9 cellular contexts compared by ENCODE assay signal in the genomic region with DNA sequence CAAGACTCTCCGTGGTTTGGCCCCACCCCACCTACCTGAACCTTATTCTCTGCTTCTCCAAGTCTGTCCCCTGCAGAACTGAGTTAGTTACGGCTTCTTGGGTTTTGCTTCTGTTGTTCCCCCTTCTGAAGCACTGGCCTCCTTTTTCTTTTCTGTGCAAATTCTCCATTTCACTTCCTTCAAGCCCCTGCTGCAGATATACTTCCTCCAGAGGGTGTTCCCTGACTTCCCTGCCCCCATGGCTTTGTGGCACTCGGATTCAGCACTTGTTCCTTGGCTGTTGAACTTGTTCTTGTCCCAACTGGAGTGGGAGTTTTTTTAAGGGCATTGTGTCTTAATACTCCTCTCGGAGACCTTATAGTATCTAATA. TPM values are rescaled to one million over a fixed set of nuclear protein-coding genes. Genes with fewer than 3 reads are reported as not detected.
A peak's percentile ranks its signal among the peaks of the same experiment; 100 is the strongest.
DNase-seq lines count a peak whose midpoint lies in the region; FAIRE-seq and TF ChIP-seq lines count a peak whose summit lies in the region.
"Had no signal": no experiment of that assay in that cellular context is flagged by ENCODE, and none has a peak within 500 bp of the region (broad histone marks: within the 10 kb centered on the region; RNA-seq: fewer than 3 reads in every experiment).

No MANE protein-coding gene starts in this region.

- peaks cover 24% of the 10 kb centered on the region for H3K4me1 Mint-ChIP-seq in MCF 10A (ENCODE audit: insufficient read depth, unreplicated experiment)
- peaks cover 22% of the 10 kb centered on the region for H3K4me1 Mint-ChIP-seq in mesothelial cell of epicardium

- TSS peak; percentile 27 for BruUV-seq in MCF 10A (replicated peaks; lab: Mats Ljungman, UMichigan)

- no peak for TF ChIP-seq CTCF in AG04449 (IDR thresholded peaks at IDR 0.05; ENCODE audit: insufficient read depth, low read length, missing control alignments)
- TF ChIP-seq CTCF in MCF 10A (IDR thresholded peaks at IDR 0.05; ENCODE audit: unreplicated experiment) = no peak
- TF ChIP-seq CTCF in mesothelial cell of epicardium (IDR thresholded peaks at IDR 0.05; ENCODE audit: unreplicated experiment) = no peak

- intact Hi-C loops in MCF 10A (cut with micrococcal nuclease) = no loop called here

- H3K27me3 Mint-ChIP-seq in MCF 10A (ENCODE audit: insufficient read depth, unreplicated experiment) (no peaks in the 10 kb centered on the region), mesothelial cell of epicardium (ENCODE audit: low read depth) (peaks cover 5% of the 10 kb centered on the region)

- peak overlapping the region; percentile 83 for H3K4me3 ChIP-seq in AG04449 (ENCODE audit: low read depth, low read length)

- POLR2A ChIA-PET in AG04449 (lab: Yijun Ruan, JAX) = no interaction called here
- POLR2A ChIA-PET in MCF 10A (lab: Yijun Ruan, JAX) = interaction anchor here (0.9 to 2.7 kb wide), 6 partner anchors 19 to 71 kb away, joined by 3 to 12 read pairs (median 3); a partner anchor contains a TSS

- H3K36me3 Mint-ChIP-seq in MCF 10A (ENCODE audit: insufficient read depth, unreplicated experiment) (peaks cover 38% of the 10 kb centered on the region), mesothelial cell of epicardium (peaks cover 13% of the 10 kb centered on the region)

- DNase-seq in AG04449 (ENCODE audit: low read depth, low spot score) (no peak), HT-29 (ENCODE audit: low spot score) (peak; percentile 22), MCF 10A (ENCODE audit: unreplicated experiment) (no peak), mesothelial cell of epicardium (ENCODE audit: low spot score in 2 of 2, unreplicated experiment in 2 of 2) (no peak), HPDE6-E6E7 (ENCODE audit: extremely low spot score) (no peak), GM12891 (ENCODE audit: insufficient read length, low spot score) (no peak), DMS53 (lab: John Stamatoyannopoulos, UW) (no peak)
- DNase-seq in activated effector memory CD4-positive, alpha-beta T cell treated with Interleukin-2 at 50 U/mL for 16 hours = no peak
- DNase-seq: amniotic stem cell had no signal

- H3K9me3 Mint-ChIP-seq in MCF 10A (ENCODE audit: unreplicated experiment) (no peaks in the 10 kb centered on the region), mesothelial cell of epicardium (no peaks in the 10 kb centered on the region)

- FAIRE-seq in GM12891 (lab: Jason Lieb, UNC) = no peak

- H3K4me3 Mint-ChIP-seq in MCF 10A (ENCODE audit: unreplicated experiment) (peak overlapping the region; percentile 71), mesothelial cell of epicardium (peak overlapping the region; percentile 81)

- no peak for TF ChIP-seq POLR2A in GM12891 (IDR thresholded peaks at IDR 0.05; ENCODE audit: low read depth, low read length)

- H3K27ac Mint-ChIP-seq in MCF 10A (ENCODE audit: low read depth, unreplicated experiment) = peak overlapping the region; percentile 35
- H3K27ac Mint-ChIP-seq in mesothelial cell of epicardium = peak overlapping the region; percentile 45

- CTCF ChIA-PET in AG04449 (lab: Yijun Ruan, JAX) = interaction anchor here (1.0 to 5.2 kb wide), 3 partner anchors 12 to 81 kb away, joined by 3 to 42 read pairs (median 3); no protein-coding TSS in a partner anchor
- CTCF ChIA-PET in MCF 10A (lab: Yijun Ruan, JAX) = interaction anchor here (1.6 kb wide), 1 partner anchor 42 kb away, joined by 4 read pairs; no protein-coding TSS in a partner anchor

TF ChIP-seq in GM12891, 5 proteins besides CTCF, POLR2A, EP300 and RAD21:
- TF ChIP-seq TAF1 (IDR thresholded peaks at IDR 0.05; ENCODE audit: low read depth, low read length) = no peak
- TF ChIP-seq POU2F2 (IDR thresholded peaks at IDR 0.05; ENCODE audit: low read depth, low read length) = no peak
- no peak for TF ChIP-seq POLR2AphosphoS5 (IDR thresholded peaks at IDR 0.05; ENCODE audit: low read depth, low read length)
- no peak for TF ChIP-seq PAX5 (IDR thresholded peaks at IDR 0.05; ENCODE audit: insufficient read depth, low read length, severe bottlenecking)
- no peak for TF ChIP-seq SPI1 (IDR thresholded peaks at IDR 0.05; ENCODE audit: low read depth, low read length)

RNA-seq across cellular contexts. Expression of a gene that starts 2.0 kb away (rescaled TPM):
- total RNA-seq in HT-29 (2014; rRNA removed; shearing (Covaris generic)) = 1.6 and 2.7 TPM in 2 replicates
- 4.6 and 6.9 TPM in 2 replicates for total RNA-seq in MCF 10A (2022)
- 23.3 to 24.7 TPM (median 24.0 TPM) in 3 replicates for total RNA-seq in mesothelial cell of epicardium
- polyA plus RNA-seq in GM12891 (2012; ENCODE audit: low read depth, missing spikeins) = 1.3 TPM

RNA-seq across cellular contexts. Expression of a gene that starts 52.1 kb away (rescaled TPM):
- total RNA-seq in HT-29 (2014; rRNA removed; shearing (Covaris generic)) = 9.9 and 12.4 TPM in 2 replicates
- 2.4 and 3.3 TPM in 2 replicates for total RNA-seq in MCF 10A (2022)
- total RNA-seq in mesothelial cell of epicardium = 25.6 to 29.5 TPM (median 26.9 TPM) in 3 replicates
- polyA plus RNA-seq in GM12891 (2012; ENCODE audit: low read depth, missing spikeins) = 1.6 TPM

RNA-seq across cellular contexts. Expression of a gene that starts 57.6 kb away (rescaled TPM):
- 4.6 and 33.3 TPM in 2 replicates for total RNA-seq in HT-29 (2014; rRNA removed; shearing (Covaris generic))
- total RNA-seq in MCF 10A (2022) (32.4 and 44.2 TPM in 2 replicates), mesothelial cell of epicardium (20.1 to 21.4 TPM (median 21.4 TPM) in 3 replicates)
- polyA plus RNA-seq in GM12891 (2012; ENCODE audit: low read depth, missing spikeins) = 4.8 TPM
